1 cellular context compared by ENCODE assay signal in the genomic region with DNA sequence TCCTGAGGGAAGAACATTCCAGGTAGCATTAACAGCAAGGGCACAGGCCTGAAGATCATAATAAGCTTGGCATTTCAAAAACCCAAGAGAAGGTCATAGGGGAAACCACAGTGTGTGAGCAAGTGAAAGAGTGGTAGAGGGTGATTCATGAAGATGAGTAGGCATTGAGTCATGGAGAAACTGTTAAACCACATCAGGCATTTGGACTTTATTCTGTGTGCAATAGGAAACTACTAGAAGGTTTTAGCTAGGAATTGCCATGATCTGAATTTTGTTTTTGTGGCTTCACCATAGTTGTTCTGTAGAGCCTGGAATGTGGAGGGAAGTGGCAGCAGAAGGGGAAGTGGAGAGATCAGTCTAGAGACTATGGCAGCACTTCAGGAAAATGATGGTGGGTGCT.
TF ChIP-seq lines count a peak whose summit lies in the region.

No MANE protein-coding gene starts in this region.

TF ChIP-seq in SK-N-SH, 30 proteins besides CTCF, POLR2A, EP300 and RAD21 (continued from another document):
- TF ChIP-seq FOXJ3 (CRISPR knock-in tag; IDR thresholded peaks at IDR 0.05) (no peak), GABPA (IDR thresholded peaks at IDR 0.05; ENCODE audit: low read depth) (no peak), RFX5 (IDR thresholded peaks at IDR 0.05; ENCODE audit: low read length) (no peak), POLR2AphosphoS5 (IDR thresholded peaks at IDR 0.05; ENCODE audit: low read depth, low read length) (peak; percentile 92), SMC3 (IDR thresholded peaks at IDR 0.05; ENCODE audit: low read depth, low read length) (no peak), NFIC (IDR thresholded peaks at IDR 0.05; ENCODE audit: borderline replicate concordance) (peak; percentile 94), TEAD4 (IDR thresholded peaks at IDR 0.05; ENCODE audit: borderline replicate concordance, insufficient read depth) (peak; percentile 98), YY1 (IDR thresholded peaks at IDR 0.05; ENCODE audit: low read depth) (peak; percentile 45; the same call in 1 of the 2 replicates), TAF1 (IDR thresholded peaks at IDR 0.05; ENCODE audit: borderline replicate concordance, low read depth, low read length) (no peak), GATA2 (CRISPR knock-in tag; IDR thresholded peaks at IDR 0.05) (no peak)
- TF ChIP-seq, protein P1, sequence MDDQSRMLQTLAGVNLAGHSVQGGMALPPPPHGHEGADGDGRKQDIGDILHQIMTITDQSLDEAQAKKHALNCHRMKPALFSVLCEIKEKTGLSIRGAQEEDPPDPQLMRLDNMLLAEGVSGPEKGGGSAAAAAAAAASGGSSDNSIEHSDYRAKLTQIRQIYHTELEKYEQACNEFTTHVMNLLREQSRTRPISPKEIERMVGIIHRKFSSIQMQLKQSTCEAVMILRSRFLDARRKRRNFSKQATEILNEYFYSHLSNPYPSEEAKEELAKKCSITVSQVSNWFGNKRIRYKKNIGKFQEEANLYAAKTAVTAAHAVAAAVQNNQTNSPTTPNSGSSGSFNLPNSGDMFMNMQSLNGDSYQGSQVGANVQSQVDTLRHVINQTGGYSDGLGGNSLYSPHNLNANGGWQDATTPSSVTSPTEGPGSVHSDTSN (IDR thresholded peaks at IDR 0.05): peak; percentile 93
